ENCODE assay signal across 8 cellular contexts in the genomic region with DNA sequence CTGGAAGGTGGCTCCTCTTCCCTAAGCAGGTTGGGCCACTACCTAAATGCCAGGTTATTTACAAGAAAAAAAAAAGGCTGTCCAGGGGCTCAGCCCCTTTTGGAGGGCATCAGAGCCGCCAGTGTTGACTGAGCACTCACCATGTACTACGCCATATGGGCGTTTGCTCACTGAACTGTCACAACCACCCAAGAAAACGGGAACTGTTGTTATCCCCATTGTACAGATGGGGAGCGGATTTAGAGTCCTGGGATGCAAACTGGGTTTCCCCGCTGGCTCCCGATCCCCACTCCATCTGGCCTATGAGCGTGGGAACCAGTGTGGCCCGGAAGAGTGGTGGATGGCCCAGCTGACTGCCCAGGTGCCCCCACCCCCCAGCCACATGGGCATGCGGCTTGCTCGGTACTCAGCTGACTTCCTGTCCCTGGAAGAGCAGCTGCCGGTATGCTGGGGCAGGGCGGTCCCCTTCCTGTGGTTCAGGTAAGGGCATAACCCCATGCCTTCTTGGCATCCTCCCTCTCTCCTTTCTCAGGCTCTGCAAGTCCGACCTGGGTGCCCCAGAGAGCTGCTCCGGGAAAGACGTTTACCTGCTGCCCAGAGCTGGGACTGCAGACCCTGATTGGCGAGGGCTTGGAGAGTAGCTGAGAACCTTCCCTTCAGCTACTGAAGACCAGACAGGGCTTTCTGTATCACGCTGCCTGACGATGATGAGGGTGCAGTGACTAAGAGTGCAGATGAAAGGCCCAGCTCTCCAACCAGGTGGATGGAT. TPM values are rescaled to one million over a fixed set of nuclear protein-coding genes. Genes with fewer than 3 reads are reported as not detected.
DNase-seq lines count a peak whose midpoint lies in the region; ATAC-seq, FAIRE-seq and TF ChIP-seq lines count a peak whose summit lies in the region.

No MANE protein-coding gene starts in this region.

- H3K4me3 Mint-ChIP-seq in naive thymus-derived CD8-positive, alpha-beta T cell = peak overlapping the region; percentile 67 to 87 (median 80)

- BruUV-seq in GM12878 (replicated peaks; lab: Mats Ljungman, UMichigan) = no TSS peak

- TF ChIP-seq RAD21 in GM12878 (IDR thresholded peaks at IDR 0.05; ENCODE audit: insufficient read depth, low read depth, low read length) = no peak

- CTCF ChIA-PET in GM12878 (lab: Yijun Ruan, JAX) = interaction anchor here (0.7 to 2.5 kb wide), 10 partner anchors 13 to 92 kb away, joined by 3 to 12 read pairs (median 4); no protein-coding TSS in a partner anchor

- H3K27ac ChIP-seq in GM12878 (ENCODE audit: control insufficient read depth, insufficient read depth) = no peak overlapping the region
- peak overlapping the region; percentile 88 to 90 for H3K27ac ChIP-seq in uterus

- no peaks in the 10 kb centered on the region for H3K79me2 ChIP-seq in GM12878 (ENCODE audit: control insufficient read depth, insufficient read depth, low read length)

- ATAC-seq in HG02642 (IDR thresholded peaks at IDR 0.05; ENCODE audit: poor library complexity, unreplicated experiment) (peak; percentile 41), GM12878 (peak; percentile 69), GM21723 (IDR thresholded peaks at IDR 0.05; ENCODE audit: unreplicated experiment) (no peak), GM18909 (IDR thresholded peaks at IDR 0.05; ENCODE audit: poor library complexity, unreplicated experiment) (no peak)
- peak; percentile 86 to 95 for ATAC-seq in naive thymus-derived CD8-positive, alpha-beta T cell

- H4K20me1 ChIP-seq in GM12878 (ENCODE audit: control insufficient read depth, insufficient read depth) = no peaks in the 10 kb centered on the region

- H2AFZ ChIP-seq in GM12878 (ENCODE audit: control insufficient read depth, low read depth, low read length) = peak overlapping the region; percentile 43

- no peaks in the 10 kb centered on the region for H3K27me3 ChIP-seq in GM12878 (replicated peaks in 1 of 2; ENCODE audit: control insufficient read depth in 2 of 2, insufficient read depth in 2 of 2, low read length in 1 of 2)
- no peaks in the 10 kb centered on the region for H3K27me3 ChIP-seq in uterus

- H3K36me3 ChIP-seq in GM12878 (ENCODE audit: control insufficient read depth in 2 of 2, insufficient read depth in 2 of 2, low read length in 1 of 2) (no peaks in the 10 kb centered on the region), uterus (no peaks in the 10 kb centered on the region)

- H3K4me1 Mint-ChIP-seq in naive thymus-derived CD8-positive, alpha-beta T cell = peaks cover 34 to 83% (median 80%) of the 10 kb centered on the region in 4 donors

- H3K4me2 ChIP-seq in GM12878 (ENCODE audit: control insufficient read depth, insufficient read depth) = peak overlapping the region; percentile 80

- SMC1A ChIA-PET in GM12878 (lab: Charles Lee; ENCODE audit: uncharacterized antibody, unreplicated experiment) = interaction anchor here (0.7 to 3.4 kb wide), 6 partner anchors 8 to 54 kb away, joined by 3 to 14 read pairs (median 3); no protein-coding TSS in a partner anchor

- H3K9me3 ChIP-seq in GM12878 (replicated peaks; ENCODE audit: control insufficient read depth, insufficient read depth, low read length) = no peaks in the 10 kb centered on the region
- no peaks in the 10 kb centered on the region for H3K9me3 ChIP-seq in uterus

- no peak for FAIRE-seq in GM12878 (lab: Jason Lieb, UNC)

- H3K9me3 Mint-ChIP-seq in naive thymus-derived CD8-positive, alpha-beta T cell = no peaks in the 10 kb centered on the region

- RAD21 ChIA-PET in GM12878 (lab: Charles Lee; ENCODE audit: unreplicated experiment) = interaction anchor here (1.1 to 3.9 kb wide), 3 partner anchors 13 to 27 kb away, joined by 3 to 33 read pairs (median 6); no protein-coding TSS in a partner anchor

- peak; percentile 62 to 92 (median 70) for DNase-seq in T-helper 1 cell
- DNase-seq in GM12878 (ENCODE audit: low read depth, low spot score) = no peak
- peak; percentile 43 to 89 (median 80) for DNase-seq in naive thymus-derived CD8-positive, alpha-beta T cell
- DNase-seq in uterus = no peak
- no peak for DNase-seq in middle frontal gyrus (ENCODE audit: extremely low spot score, low spot score)

- H3K9ac ChIP-seq in GM12878 (ENCODE audit: control insufficient read depth, insufficient read depth, low read length) = no peak overlapping the region

- no peaks in the 10 kb centered on the region for H3K27me3 Mint-ChIP-seq in naive thymus-derived CD8-positive, alpha-beta T cell

- H3K4me3 ChIP-seq in GM12878 (no peak overlapping the region), uterus (no peak overlapping the region)

- 0 out of 4 replicates have a peak, but pooled peaks of 1 of the 2 experiments have one; percentile 7 for TF ChIP-seq EP300 in GM12878 (IDR thresholded peaks at IDR 0.05; ENCODE audit: borderline replicate concordance in 1 of 2, control insufficient read depth in 1 of 2, low read depth in 2 of 2, low read length in 2 of 2)

- no peak for TF ChIP-seq CTCF in GM12878 (IDR thresholded peaks at IDR 0.05 in 2 of 3, conservative IDR thresholded peaks at IDR 0.05 in 1 of 3; ENCODE audit: control insufficient read depth in 2 of 3, extremely low read depth in 1 of 3, insufficient read depth in 1 of 3, low read depth in 3 of 3, low read length in 3 of 3)
- no peak for TF ChIP-seq CTCF in uterus (IDR thresholded peaks at IDR 0.05)

- in situ Hi-C loops in GM12878 (cut with MboI) = no loop called here

- H3K36me3 Mint-ChIP-seq in naive thymus-derived CD8-positive, alpha-beta T cell = no peaks in the 10 kb centered on the region

- intact Hi-C loops in GM12878 (cut with micrococcal nuclease; ENCODE audit: unreplicated experiment) = no loop called here
- intact Hi-C loops in uterus (cut with DNase I; ENCODE audit: low total_unique reads) = no loop called here

- TF ChIP-seq POLR2A in GM12878 (IDR thresholded peaks at IDR 0.05; ENCODE audit: low read depth, low read length) (no peak), uterus (IDR thresholded peaks at IDR 0.05) (no peak)

- WGBS in GM12878 (ENCODE audit: insufficient coverage, insufficient replicate concordance, low lambda C conversion rate, missing lambda C conversion rate) = 5% methylated on average over 19 of the region's 19 CpGs

- H3K4me1 ChIP-seq in GM12878 (ENCODE audit: control insufficient read depth, insufficient read depth, low read length) (peaks cover 50% of the 10 kb centered on the region), uterus (peaks cover 9 to 29% of the 10 kb centered on the region in 2 donors)

- peak overlapping the region; percentile 92 to 99 (median 97) for H3K27ac Mint-ChIP-seq in naive thymus-derived CD8-positive, alpha-beta T cell

- POLR2A ChIA-PET in GM12878 (lab: Charles Lee) = interaction anchor here (0.7 to 3.1 kb wide), 6 partner anchors 8 to 29 kb away, joined by 3 to 14 read pairs (median 8); no protein-coding TSS in a partner anchor
- POLR2A ChIA-PET in naive thymus-derived CD8-positive, alpha-beta T cell (lab: Charles Lee) = interaction anchor here (0.5 to 6.0 kb wide), 10 partner anchors 9 to 1181 kb away, joined by 3 to 55 read pairs (median 8); partner anchors contain the start of genes PGS1 and SOCS3

RNA-seq across cellular contexts. Expression of gene SOCS3, which starts 16.3 kb away (rescaled TPM):
- total RNA-seq in GM12878 (2013; cell fraction: nucleolus; rRNA removed) = 4.2 and 4.3 TPM in 2 replicates
- total RNA-seq in GM12878 (2014; rRNA removed) (1.7 and 2.0 TPM in 2 replicates), GM12878 (2014; rRNA removed; fragmentation: Illumina TruSeq; extraction: Trizol) (0.92 and 1.0 TPM in 2 replicates), GM12878 (2021) (1.8 and 2.7 TPM in 2 replicates), uterus (100 to 1,000 TPM in 1 of 4 donors, 10 to 100 TPM in 3; 20.9 to 101 (median 39.5) TPM)
- polyA plus RNA-seq in GM12878 (2011; ENCODE audit: low read depth) = 1.4 TPM
- polyA plus RNA-seq in GM12878 (2011; rRNA removed) (3.5 and 3.9 TPM in 2 replicates), GM12878 (2014; fragmentation: Illumina TruSeq; extraction: Trizol) (0.40 and 0.48 TPM in 2 replicates), GM12878 (2014; fragmentation: Nextera tagmentation; extraction: Ambion mirVana) (under 1 TPM; 0.05 to 0.10 TPM), GM12878 (2014; rRNA removed) (1.0 and 1.4 TPM in 2 replicates), GM12878 (2016; fragmentation: Nextera tagmentation; extraction: Ambion mirVana) (1 to 10 TPM in 1 of 2 experiments, under 1 TPM in 1; 0.87 to 1.1 TPM)
- polyA plus RNA-seq in GM12878 (2011; cell fraction: cytosol; rRNA removed) = 4.5 and 5.4 TPM in 2 replicates
- polyA plus RNA-seq in GM12878 (2011; cell fraction: nucleus; rRNA removed) = 12.8 and 13.1 TPM in 2 replicates
- 3.2 and 7.9 TPM in 2 replicates for polyA plus RNA-seq in GM12878 (2012)
- polyA minus RNA-seq in GM12878 (2011; rRNA and poly(A)+ RNA removed) = 5.3 and 11.4 TPM in 2 replicates
- 4.1 TPM in 2 replicates for polyA minus RNA-seq in GM12878 (2011; cell fraction: cytosol; rRNA and poly(A)+ RNA removed)
- polyA minus RNA-seq in GM12878 (2011; cell fraction: nucleus; rRNA and poly(A)+ RNA removed) = 8.9 and 12.6 TPM in 2 replicates
- 1 to 10 TPM in 1 of 2 experiments, under 1 TPM in 1; 0.86 to 1.0 TPM for total RNA-seq in naive thymus-derived CD8-positive, alpha-beta T cell
- 10 to 100 TPM; 21.2 to 43.9 (median 37.3) TPM for polyA plus RNA-seq in naive thymus-derived CD8-positive, alpha-beta T cell

RNA-seq across cellular contexts. Expression of gene PGS1, which starts 34.8 kb away (rescaled TPM):
- total RNA-seq in GM12878 (2013; cell fraction: nucleolus; rRNA removed) = 112 and 119 TPM in 2 replicates
- 26.5 and 29.2 TPM in 2 replicates for total RNA-seq in GM12878 (2014; rRNA removed)
- 15.0 and 15.9 TPM in 2 replicates for total RNA-seq in GM12878 (2014; rRNA removed; fragmentation: Illumina TruSeq; extraction: Trizol)
- 31.7 and 34.1 TPM in 2 replicates for total RNA-seq in GM12878 (2021)
- 14.9 TPM for polyA plus RNA-seq in GM12878 (2011; ENCODE audit: low read depth)
- polyA plus RNA-seq in GM12878 (2011; rRNA removed) = 19.4 and 28.3 TPM in 2 replicates
- polyA plus RNA-seq in GM12878 (2011; cell fraction: cytosol; rRNA removed) = 33.3 and 45.6 TPM in 2 replicates
- polyA plus RNA-seq in GM12878 (2011; cell fraction: nucleus; rRNA removed) = 145 and 149 TPM in 2 replicates
- polyA plus RNA-seq in GM12878 (2012) = 26.4 and 26.6 TPM in 2 replicates
- 13.4 and 19.1 TPM in 2 replicates for polyA plus RNA-seq in GM12878 (2014; fragmentation: Illumina TruSeq; extraction: Trizol)
- polyA plus RNA-seq in GM12878 (2014; fragmentation: Nextera tagmentation; extraction: Ambion mirVana) = 1 to 10 TPM; 1.3 to 1.9 TPM
- 32.2 and 33.1 TPM in 2 replicates for polyA plus RNA-seq in GM12878 (2014; rRNA removed)
- 10 to 100 TPM; 36.3 to 37.6 TPM for polyA plus RNA-seq in GM12878 (2016; fragmentation: Nextera tagmentation; extraction: Ambion mirVana)
- 25.3 and 42.4 TPM in 2 replicates for polyA minus RNA-seq in GM12878 (2011; rRNA and poly(A)+ RNA removed)
- polyA minus RNA-seq in GM12878 (2011; cell fraction: cytosol; rRNA and poly(A)+ RNA removed) = 11.9 TPM in 2 replicates
- polyA minus RNA-seq in GM12878 (2011; cell fraction: nucleus; rRNA and poly(A)+ RNA removed) = 41.8 and 50.4 TPM in 2 replicates
- total RNA-seq in naive thymus-derived CD8-positive, alpha-beta T cell = 10 to 100 TPM; 72.5 to 73.4 TPM
- polyA plus RNA-seq in naive thymus-derived CD8-positive, alpha-beta T cell = 10 to 100 TPM; 24.3 to 46.6 (median 32.7) TPM
- total RNA-seq in uterus = 10 to 100 TPM; 12.9 to 75.4 (median 63.1) TPM

Comparison
In these comparisons a context has a peak if more than half of its experiments do, and no peak if none do; other contexts are left out.
1. ATAC-seq: peak in HG02642 (single experiment), GM12878 (single experiment) and naive thymus-derived CD8-positive, alpha-beta T cell (2 of 2); none in GM21723 (single experiment) and GM18909 (single experiment).
2. DNase-seq: peak in T-helper 1 cell (5 of 5) and naive thymus-derived CD8-positive, alpha-beta T cell (10 of 10); none in GM12878 (single experiment), uterus (0 of 2) and middle frontal gyrus (single experiment).
3. RNA of gene SOCS3, which starts 16.3 kb away (total RNA-seq): 20.9 to 101 TPM in uterus; 0.92 to 4.3 TPM in GM12878 and 0.86 to 1.0 TPM in naive thymus-derived CD8-positive, alpha-beta T cell; every median in the first group is over 4 times any median in the second.